21 cellular contexts compared by ENCODE assay signal in genomic region chr19:28744943-28745342, GRCh38.
"Had no signal": no experiment of that assay in that cellular context is flagged by ENCODE, and none has a peak within 500 bp of the region (broad histone marks: within the 10 kb centered on the region; RNA-seq: fewer than 3 reads in every experiment).

No MANE protein-coding gene starts in this region.

- ATAC-seq: foreskin keratinocyte; gastroesophageal sphincter; heart left ventricle; left cardiac atrium; lower lobe of right lung; naive thymus-derived CD8-positive, alpha-beta T cell; pancreas; sciatic nerve; stimulated activated effector memory CD8-positive, alpha-beta T cell treated with anti-CD3 and anti-CD28 coated beads, Interleukin-12 subunit alpha, Interleukin-12 subunit beta, amount 100 ng/mL, for 72 hours had no signal

- DNase-seq: dorsolateral prefrontal cortex; effector CD4-positive, alpha-beta T cell; foreskin keratinocyte; heart left ventricle; left cardiac atrium; left ventricle myocardium inferior; lower lobe of right lung; naive thymus-derived CD8-positive, alpha-beta T cell; nephron progenitor cell; pancreas; stimulated activated CD4-positive, alpha-beta T cell treated with anti-CD3 and anti-CD28 coated beads, Interleukin-12 subunit alpha, Interleukin-12 subunit beta, amount 100 ng/mL, for 4 hours; stimulated activated CD4-positive, alpha-beta T cell treated with anti-CD3 and anti-CD28 coated beads, Interleukin-1b, Interleukin-23, amount 100 ng/mL, for 48 hours; stimulated activated CD4-positive, alpha-beta T cell treated with anti-CD3 and anti-CD28 coated beads, Interleukin-4, amount 100 ng/mL, for 1 hour; stimulated activated naive CD4-positive, alpha-beta T cell treated with Interleukin-2 at 50 U/mL for 16 hours; stomach; thyroid gland had no signal

- FAIRE-seq: colon, islet of Langerhans, pancreas had no signal
